Comparison of ENCODE assay signal across 8 cellular contexts in the genomic region with DNA sequence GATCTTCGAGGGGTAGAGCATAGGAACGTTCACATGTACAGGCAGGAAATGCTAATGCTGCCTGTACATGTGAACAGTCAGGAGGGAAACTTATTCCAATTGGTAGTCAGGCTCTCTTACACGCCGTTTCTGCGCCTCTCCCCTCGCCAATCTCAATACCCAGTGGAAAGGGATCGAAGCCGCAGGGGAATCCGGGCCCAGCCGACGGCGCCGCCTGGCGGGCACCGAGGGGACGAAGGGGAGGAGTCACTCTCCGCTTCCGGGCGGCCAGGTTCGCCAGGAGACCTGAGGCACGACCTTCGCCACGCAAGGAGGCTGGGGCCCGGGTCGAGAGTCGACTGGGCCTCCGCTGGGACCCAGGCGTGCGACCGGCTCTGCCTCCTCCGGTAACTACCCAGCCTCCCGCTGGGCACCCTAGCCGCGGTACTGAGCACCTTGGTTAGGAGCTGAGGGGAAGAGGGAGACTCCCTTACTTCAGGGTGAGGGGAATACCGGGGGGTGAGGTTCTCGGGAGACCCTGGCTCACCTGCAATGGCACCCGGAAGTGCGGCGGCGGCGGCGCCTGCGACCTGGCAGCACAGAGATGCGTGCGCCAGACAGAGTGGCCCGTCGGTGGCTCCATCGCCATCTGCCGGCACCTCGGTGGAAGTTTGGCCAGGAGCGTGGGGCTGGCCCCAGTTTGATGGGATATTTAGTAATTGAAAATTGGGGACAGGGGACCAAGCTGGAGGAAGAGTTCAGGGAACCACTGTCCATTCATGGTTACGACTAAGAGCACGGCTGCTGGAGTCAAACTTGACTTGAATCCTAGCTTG. TPM values are rescaled to one million over a fixed set of nuclear protein-coding genes. Genes with fewer than 3 reads are reported as not detected.
DNase-seq lines count a peak whose midpoint lies in the region; ATAC-seq and TF ChIP-seq lines count a peak whose summit lies in the region.

A gene (minus strand): TSS at position 557 of the 815 bp plus-strand sequence. CDS start 1,026 bp downstream, outside the sequence.

- ATAC-seq in RWPE2 (ENCODE audit: low read depth), result peak; percentile 89

- in situ Hi-C loops in GM23248 (cut with MboI), result loop anchor here (10.0 kb wide), 1 partner anchor 191 kb away; no protein-coding TSS in a partner anchor

- DNase-seq in EL (peak; percentile 83), GM23248 (peak; percentile 91), LHCN-M2 (ENCODE audit: low read depth) (peak; percentile 69), RWPE2 (ENCODE audit: low spot score) (peak; percentile 87), fibroblast of the conjunctiva (ENCODE audit: low read depth) (peak; percentile 68)
- peak; percentile 83 for DNase-seq in activated effector memory CD4-positive, alpha-beta T cell treated with Interleukin-2 at 50 U/mL for 16 hours

- H3K36me3 ChIP-seq in GM23248 (ENCODE audit: low read depth) (peaks cover 7% of the 10 kb centered on the region; the same call in 1 of the 2 replicates), RWPE2 (ENCODE audit: low read depth) (peaks cover 50% of the 10 kb centered on the region), neural cell (ENCODE audit: insufficient read depth, low read length) (no peaks in the 10 kb centered on the region), stomach smooth muscle (ENCODE audit: control insufficient read depth in 2 of 2, insufficient read depth in 2 of 2, low read length in 2 of 2) (peaks cover 31 to 36% of the 10 kb centered on the region in 2 donors)

- TF ChIP-seq CTCF in RWPE2 (IDR thresholded peaks at IDR 0.05; ENCODE audit: poor library complexity, severe bottlenecking) (peak; percentile 96), neural cell (IDR thresholded peaks at IDR 0.05; ENCODE audit: poor library complexity, severe bottlenecking) (peak; percentile 91)

- no peaks in the 10 kb centered on the region for H3K4me1 ChIP-seq in GM23248 (ENCODE audit: insufficient read depth)
- H3K4me1 ChIP-seq in RWPE2 (ENCODE audit: insufficient read depth, poor library complexity, severe bottlenecking), result no peaks in the 10 kb centered on the region
- peaks cover 11% of the 10 kb centered on the region for H3K4me1 ChIP-seq in stomach smooth muscle (ENCODE audit: control insufficient read depth, insufficient read depth, low read length)

- peak within 1 kb of the TSS; percentile 99 for H3K4me3 ChIP-seq in GM23248
- H3K4me3 ChIP-seq in RWPE2 (ENCODE audit: severe bottlenecking), result peak within 1 kb of the TSS; percentile 65
- H3K4me3 ChIP-seq in neural cell (ENCODE audit: low read length), result peak within 1 kb of the TSS; percentile 88
- H3K4me3 ChIP-seq in stomach smooth muscle (ENCODE audit: low read length in 2 of 2), result peak within 1 kb of the TSS; percentile 96 to 98

- no peaks in the 10 kb centered on the region for H4K20me1 ChIP-seq in GM23248 (ENCODE audit: insufficient read depth)
- H4K20me1 ChIP-seq in neural cell (ENCODE audit: insufficient read depth), result no peaks in the 10 kb centered on the region

- H3K9me3 ChIP-seq in GM23248 (ENCODE audit: low read depth) (no peaks in the 10 kb centered on the region), RWPE2 (ENCODE audit: severe bottlenecking) (no peaks in the 10 kb centered on the region), neural cell (ENCODE audit: low read length) (no peaks in the 10 kb centered on the region), stomach smooth muscle (ENCODE audit: control insufficient read depth in 2 of 2, low read length in 2 of 2) (no peaks in the 10 kb centered on the region)

- TF ChIP-seq RAD21 in neural cell (conservative IDR thresholded peaks at IDR 0.05), result peak; percentile 74

- H3K79me2 ChIP-seq in GM23248 (ENCODE audit: insufficient read depth) (peaks cover 3% of the 10 kb centered on the region), neural cell (replicated peaks; ENCODE audit: insufficient read depth, low read length) (no peaks in the 10 kb centered on the region)

- H3K27ac ChIP-seq in GM23248 (peak within 1 kb of the TSS; percentile 89), RWPE2 (ENCODE audit: poor library complexity, severe bottlenecking) (peak within 1 kb of the TSS; percentile 59), neural cell (ENCODE audit: low read length) (peak within 1 kb of the TSS; percentile 97), stomach smooth muscle (ENCODE audit: low read length) (peak within 1 kb of the TSS; percentile 94)

- H2AFZ ChIP-seq in GM23248 (peak within 1 kb of the TSS; percentile 99), neural cell (ENCODE audit: low read depth, low read length) (peak within 1 kb of the TSS; percentile 63)

- H3K27me3 ChIP-seq in GM23248 (replicated peaks; ENCODE audit: insufficient read depth), result no peaks in the 10 kb centered on the region
- H3K27me3 ChIP-seq in RWPE2 (ENCODE audit: insufficient read depth, poor library complexity, severe bottlenecking), result no peaks in the 10 kb centered on the region
- H3K27me3 ChIP-seq in neural cell (ENCODE audit: insufficient read depth, low read depth, low read length), result no peaks in the 10 kb centered on the region
- H3K27me3 ChIP-seq in stomach smooth muscle (ENCODE audit: control insufficient read depth in 1 of 2, insufficient read depth in 2 of 2, low read length in 2 of 2), result no peaks in the 10 kb centered on the region

- H3K9me2 ChIP-seq in GM23248 (ENCODE audit: insufficient read depth), result no peaks in the 10 kb centered on the region
- no peaks in the 10 kb centered on the region for H3K9me2 ChIP-seq in neural cell (ENCODE audit: insufficient read depth, low read length)

- peaks cover 8% of the 10 kb centered on the region; the same call in 1 of the 2 replicates for H3F3A ChIP-seq in GM23248 (ENCODE audit: insufficient read depth)
- no peaks in the 10 kb centered on the region for H3F3A ChIP-seq in neural cell (ENCODE audit: insufficient read depth, low read length, poor library complexity, severe bottlenecking)

- peak within 1 kb of the TSS; percentile 96 for H3K4me2 ChIP-seq in GM23248 (ENCODE audit: unreplicated experiment)
- H3K4me2 ChIP-seq in neural cell (ENCODE audit: low read length), result peak within 1 kb of the TSS; percentile 65

- peak within 1 kb of the TSS; percentile 98 for H3K9ac ChIP-seq in GM23248
- peak within 1 kb of the TSS; percentile 93 for H3K9ac ChIP-seq in neural cell (ENCODE audit: low read length)
- peak within 1 kb of the TSS; percentile 96 to 98 for H3K9ac ChIP-seq in stomach smooth muscle (ENCODE audit: low read length in 2 of 2)

- peak; percentile 70 for TF ChIP-seq EP300 in neural cell (conservative IDR thresholded peaks at IDR 0.05; ENCODE audit: poor library complexity, severe bottlenecking)

- 1 to 2% methylated on average over 50 to 51 of the region's 53 CpGs for WGBS in GM23248 (ENCODE audit: low coverage in 1 of 2, low lambda C conversion rate in 2 of 2, missing lambda C conversion rate in 2 of 2), 2 experiments

TF ChIP-seq in neural cell, 6 proteins besides CTCF, POLR2A, EP300 and RAD21:
- no peak for TF ChIP-seq EZH2 (IDR thresholded peaks at IDR 0.05; ENCODE audit: borderline replicate concordance, insufficient read depth, low read length, poor library complexity, severe bottlenecking)
- peak; percentile 93 for TF ChIP-seq MXI1 (conservative IDR thresholded peaks at IDR 0.05; ENCODE audit: poor library complexity, severe bottlenecking)
- peak; percentile 95 for TF ChIP-seq POLR2AphosphoS5 (IDR thresholded peaks at IDR 0.05)
- peak; percentile 82 for TF ChIP-seq SMC3 (conservative IDR thresholded peaks at IDR 0.05; ENCODE audit: poor library complexity)
- TF ChIP-seq, protein P1, sequence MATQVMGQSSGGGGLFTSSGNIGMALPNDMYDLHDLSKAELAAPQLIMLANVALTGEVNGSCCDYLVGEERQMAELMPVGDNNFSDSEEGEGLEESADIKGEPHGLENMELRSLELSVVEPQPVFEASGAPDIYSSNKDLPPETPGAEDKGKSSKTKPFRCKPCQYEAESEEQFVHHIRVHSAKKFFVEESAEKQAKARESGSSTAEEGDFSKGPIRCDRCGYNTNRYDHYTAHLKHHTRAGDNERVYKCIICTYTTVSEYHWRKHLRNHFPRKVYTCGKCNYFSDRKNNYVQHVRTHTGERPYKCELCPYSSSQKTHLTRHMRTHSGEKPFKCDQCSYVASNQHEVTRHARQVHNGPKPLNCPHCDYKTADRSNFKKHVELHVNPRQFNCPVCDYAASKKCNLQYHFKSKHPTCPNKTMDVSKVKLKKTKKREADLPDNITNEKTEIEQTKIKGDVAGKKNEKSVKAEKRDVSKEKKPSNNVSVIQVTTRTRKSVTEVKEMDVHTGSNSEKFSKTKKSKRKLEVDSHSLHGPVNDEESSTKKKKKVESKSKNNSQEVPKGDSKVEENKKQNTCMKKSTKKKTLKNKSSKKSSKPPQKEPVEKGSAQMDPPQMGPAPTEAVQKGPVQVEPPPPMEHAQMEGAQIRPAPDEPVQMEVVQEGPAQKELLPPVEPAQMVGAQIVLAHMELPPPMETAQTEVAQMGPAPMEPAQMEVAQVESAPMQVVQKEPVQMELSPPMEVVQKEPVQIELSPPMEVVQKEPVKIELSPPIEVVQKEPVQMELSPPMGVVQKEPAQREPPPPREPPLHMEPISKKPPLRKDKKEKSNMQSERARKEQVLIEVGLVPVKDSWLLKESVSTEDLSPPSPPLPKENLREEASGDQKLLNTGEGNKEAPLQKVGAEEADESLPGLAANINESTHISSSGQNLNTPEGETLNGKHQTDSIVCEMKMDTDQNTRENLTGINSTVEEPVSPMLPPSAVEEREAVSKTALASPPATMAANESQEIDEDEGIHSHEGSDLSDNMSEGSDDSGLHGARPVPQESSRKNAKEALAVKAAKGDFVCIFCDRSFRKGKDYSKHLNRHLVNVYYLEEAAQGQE (IDR thresholded peaks at IDR 0.05; ENCODE audit: borderline replicate concordance), result peak; percentile 82
- peak; percentile 72 for TF ChIP-seq TAF1 (IDR thresholded peaks at IDR 0.05; ENCODE audit: low read depth)

RNA-seq across cellular contexts. Expression of the gene that starts here (rescaled TPM):
- 16.4 and 17.4 TPM in 2 replicates for total RNA-seq in GM23248 (2014; rRNA removed; shearing (Covaris generic))
- 18.6 and 19.5 TPM in 2 replicates for polyA plus RNA-seq in GM23248 (2016; fragmentation: Nextera tagmentation; extraction: Ambion mirVana)
- total RNA-seq in LHCN-M2 (2014; rRNA removed), result 21.7 and 23.7 TPM in 2 replicates
- polyA plus RNA-seq in LHCN-M2 (2012), result 15.6 TPM
- 7.9 and 8.5 TPM in 2 replicates for polyA plus RNA-seq in neural cell
- 9.5 and 10.2 TPM in 2 replicates for polyA minus RNA-seq in neural cell

Comparison
In these comparisons a context has a peak if more than half of its experiments do, and no peak if none do; other contexts are left out.
1. Peak in every context shown above with its lines: DNase-seq, ATAC-seq, H3K4me3 ChIP-seq and H3K27ac ChIP-seq.